ENCODE assay signal across 24 cellular contexts in the genomic region with DNA sequence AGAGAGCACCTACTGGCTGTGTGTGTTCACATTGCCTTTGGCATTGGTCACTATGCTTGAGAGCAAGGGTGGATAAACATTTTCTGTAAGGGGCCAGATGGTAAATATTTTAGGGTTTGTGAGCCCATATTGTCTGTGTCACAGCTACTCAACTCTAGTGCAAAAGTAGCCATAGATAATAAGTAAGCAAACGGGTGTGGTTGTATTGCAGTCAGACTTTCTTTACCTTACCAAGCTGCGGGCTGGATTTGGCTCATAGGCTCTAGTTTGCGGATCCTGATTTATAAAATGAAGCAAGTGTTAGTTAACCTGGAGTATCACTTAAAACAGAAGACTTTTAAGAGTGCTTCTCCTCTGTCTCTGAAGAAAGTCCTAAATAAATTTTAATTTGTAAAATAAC.
DNase-seq lines count a peak whose midpoint lies in the region; ATAC-seq and TF ChIP-seq lines count a peak whose summit lies in the region.
"Had no signal": no experiment of that assay in that cellular context is flagged by ENCODE, and none has a peak within 500 bp of the region (broad histone marks: within the 10 kb centered on the region; RNA-seq: fewer than 3 reads in every experiment).

No MANE protein-coding gene starts in this region.

- no peak overlapping the region for H3K14ac ChIP-seq in neuronal stem cell (ENCODE audit: low read length)

- ATAC-seq in T-helper 17 cell = no peak
- ATAC-seq: GM12878 had no signal

- no peak overlapping the region for H2AFZ ChIP-seq in neuronal stem cell (ENCODE audit: low read length)
- H2AFZ ChIP-seq: GM23248 had no signal

- H3K9ac ChIP-seq in neuronal stem cell (ENCODE audit: low read depth, low read length, poor library complexity) = no peak overlapping the region
- H3K9ac ChIP-seq: BLaER1 treated with 17β-estradiol and CSF1 and Interleukin-3, amounts not matched to agents 10 nM and 100 nM; GM23248 had no signal

- H3K4me3 ChIP-seq in neuronal stem cell (ENCODE audit: low read length in 2 of 2) (no peak overlapping the region), left ventricle myocardium inferior (no peak overlapping the region)
- H3K4me3 ChIP-seq: BLaER1 treated with 17β-estradiol and CSF1 and Interleukin-3, amounts not matched to agents 10 nM and 100 nM; GM12878; GM23248 had no signal

- no peak for TF ChIP-seq CTCF in left ventricle myocardium inferior (IDR thresholded peaks at IDR 0.05; ENCODE audit: borderline replicate concordance)

- no peaks in the 10 kb centered on the region for H3K4me1 Mint-ChIP-seq in T-helper 17 cell
- H3K4me1 Mint-ChIP-seq: CD14-positive monocyte; CD8-positive, alpha-beta memory T cell had no signal

- H3K18ac ChIP-seq in neuronal stem cell (ENCODE audit: low read length) = no peak overlapping the region

- no peak overlapping the region for H2BK120ac ChIP-seq in neuronal stem cell (ENCODE audit: low read depth, low read length)

- H3K9me3 ChIP-seq in neuronal stem cell (replicated peaks in 1 of 2; ENCODE audit: control insufficient read depth in 2 of 2, insufficient read depth in 1 of 2, low read depth in 1 of 2, low read length in 2 of 2) (peaks cover 0 to 21% of the 10 kb centered on the region in 2 donors), T-helper 17 cell (ENCODE audit: control insufficient read depth, low read length, poor library complexity, severe bottlenecking) (no peaks in the 10 kb centered on the region), left ventricle myocardium inferior (replicated peaks) (peaks cover 16% of the 10 kb centered on the region)
- H3K9me3 ChIP-seq: BE2C had no signal

- no peaks in the 10 kb centered on the region for H3K27me3 ChIP-seq in neuronal stem cell (ENCODE audit: control insufficient read depth in 3 of 3, insufficient read depth in 3 of 3, low read depth in 1 of 3, low read length in 3 of 3)
- H3K27me3 ChIP-seq in left ventricle myocardium inferior (ENCODE audit: low read depth) = no peaks in the 10 kb centered on the region
- H3K27me3 ChIP-seq: BE2C; BLaER1 treated with 17β-estradiol and CSF1 and Interleukin-3, amounts not matched to agents 10 nM and 100 nM had no signal

- H3K27ac ChIP-seq in neuronal stem cell (replicated peaks; ENCODE audit: low read length) (no peak overlapping the region), left ventricle myocardium inferior (replicated peaks) (no peak overlapping the region)
- H3K27ac ChIP-seq: 22Rv1; BLaER1 treated with 17β-estradiol and CSF1 and Interleukin-3, amounts not matched to agents 10 nM and 100 nM; GM23248 had no signal

- no peak overlapping the region for H3K23ac ChIP-seq in neuronal stem cell (ENCODE audit: low read depth, low read length, poor library complexity)

- H2BK15ac ChIP-seq in neuronal stem cell (ENCODE audit: low read length) = no peak overlapping the region

- peak overlapping the region; percentile 17 for H4K8ac ChIP-seq in neuronal stem cell (ENCODE audit: low read depth, low read length)

- no peak overlapping the region for H3K4me2 ChIP-seq in neuronal stem cell (ENCODE audit: insufficient read depth, low read length, poor library complexity, severe bottlenecking)
- H3K4me2 ChIP-seq: BLaER1 treated with 17β-estradiol and CSF1 and Interleukin-3, amounts not matched to agents 10 nM and 100 nM had no signal

- no peak overlapping the region for H3K27ac Mint-ChIP-seq in T-helper 17 cell
- H3K27ac Mint-ChIP-seq: CD14-positive monocyte; CD4-positive, alpha-beta T cell; CD8-positive, alpha-beta memory T cell had no signal

- DNase-seq in DMS153 (lab: John Stamatoyannopoulos, UW) (peak; percentile 26), DMS153 treated with DMSO at 0.1 percent for 48 hours (lab: John Stamatoyannopoulos, UW; ENCODE audit: unreplicated experiment) (no peak), NCI-H69 (lab: John Stamatoyannopoulos, UW) (peak; percentile 81), NCI-H774 (lab: John Stamatoyannopoulos, UW) (peak; percentile 66), neuronal stem cell (ENCODE audit: low spot score) (no peak), T-helper 17 cell (no peak), anterior cingulate cortex (lab: John Stamatoyannopoulos, UW) (no peak), left ventricle myocardium inferior (no peak)
- DNase-seq: AML-193; BE2C; Calu3; CD4-positive, alpha-beta T cell; CD8-positive, alpha-beta memory T cell; COR-L47; DMS79; EL; GDM1; GM23248; H7; HCEC 1CT had no signal

- H3K36me3 Mint-ChIP-seq in T-helper 17 cell (ENCODE audit: low read depth) = no peaks in the 10 kb centered on the region
- H3K36me3 Mint-ChIP-seq: CD14-positive monocyte; CD8-positive, alpha-beta memory T cell had no signal

- no CpG with 5 or more reads among the region's 3 CpGs for WGBS in neuronal stem cell (ENCODE audit: extremely low coverage in 2 of 2, insufficient read length in 2 of 2, insufficient replicate concordance in 1 of 2), 2 donors

- H2BK12ac ChIP-seq in neuronal stem cell (ENCODE audit: low read length) = no peak overlapping the region

- H3K36me3 ChIP-seq in neuronal stem cell (replicated peaks in 1 of 2; ENCODE audit: control insufficient read depth in 2 of 2, insufficient read depth in 2 of 2, low read length in 2 of 2) = peaks cover 0 to 21% of the 10 kb centered on the region in 2 donors
- H3K36me3 ChIP-seq in left ventricle myocardium inferior = peaks cover 5% of the 10 kb centered on the region
- H3K36me3 ChIP-seq: BLaER1 treated with 17β-estradiol and CSF1 and Interleukin-3, amounts not matched to agents 10 nM and 100 nM had no signal

- H3K79me1 ChIP-seq in neuronal stem cell (ENCODE audit: low read depth, low read length) = no peaks in the 10 kb centered on the region

- peaks cover 6% of the 10 kb centered on the region for H3K27me3 Mint-ChIP-seq in T-helper 17 cell

- no peak overlapping the region for H3K4ac ChIP-seq in neuronal stem cell (ENCODE audit: low read length)

- H2BK5ac ChIP-seq in neuronal stem cell (ENCODE audit: low read length) = no peak overlapping the region

- H4K91ac ChIP-seq in neuronal stem cell (ENCODE audit: low read depth, low read length, poor library complexity) = no peak overlapping the region

- H3K4me3 Mint-ChIP-seq in T-helper 17 cell = no peak overlapping the region
- H3K4me3 Mint-ChIP-seq: CD14-positive monocyte; CD4-positive, alpha-beta T cell; CD8-positive, alpha-beta memory T cell had no signal

- H3K4me1 ChIP-seq in neuronal stem cell (ENCODE audit: control insufficient read depth in 2 of 2, insufficient read depth in 1 of 2, low read depth in 1 of 2, low read length in 2 of 2) (peaks cover 0 to 5% of the 10 kb centered on the region in 2 donors), left ventricle myocardium inferior (no peaks in the 10 kb centered on the region)
- H3K4me1 ChIP-seq: BLaER1 treated with 17β-estradiol and CSF1 and Interleukin-3, amounts not matched to agents 10 nM and 100 nM had no signal

- no peak overlapping the region for H2AK5ac ChIP-seq in neuronal stem cell (ENCODE audit: low read depth, low read length)

- intact Hi-C loops in left ventricle myocardium inferior (cut with micrococcal nuclease) = no loop called here

Comparison
In these comparisons a context has a peak if more than half of its experiments do, and no peak if none do; other contexts are left out.
1. DNase-seq: peak in DMS153 (single experiment), NCI-H69 (single experiment) and NCI-H774 (single experiment); none in DMS153 treated with DMSO at 0.1 percent for 48 hours (single experiment), neuronal stem cell (single experiment), T-helper 17 cell (0 of 3), anterior cingulate cortex (0 of 58) and left ventricle myocardium inferior (single experiment).